8 cellular contexts compared by ENCODE assay signal in the genomic region with DNA sequence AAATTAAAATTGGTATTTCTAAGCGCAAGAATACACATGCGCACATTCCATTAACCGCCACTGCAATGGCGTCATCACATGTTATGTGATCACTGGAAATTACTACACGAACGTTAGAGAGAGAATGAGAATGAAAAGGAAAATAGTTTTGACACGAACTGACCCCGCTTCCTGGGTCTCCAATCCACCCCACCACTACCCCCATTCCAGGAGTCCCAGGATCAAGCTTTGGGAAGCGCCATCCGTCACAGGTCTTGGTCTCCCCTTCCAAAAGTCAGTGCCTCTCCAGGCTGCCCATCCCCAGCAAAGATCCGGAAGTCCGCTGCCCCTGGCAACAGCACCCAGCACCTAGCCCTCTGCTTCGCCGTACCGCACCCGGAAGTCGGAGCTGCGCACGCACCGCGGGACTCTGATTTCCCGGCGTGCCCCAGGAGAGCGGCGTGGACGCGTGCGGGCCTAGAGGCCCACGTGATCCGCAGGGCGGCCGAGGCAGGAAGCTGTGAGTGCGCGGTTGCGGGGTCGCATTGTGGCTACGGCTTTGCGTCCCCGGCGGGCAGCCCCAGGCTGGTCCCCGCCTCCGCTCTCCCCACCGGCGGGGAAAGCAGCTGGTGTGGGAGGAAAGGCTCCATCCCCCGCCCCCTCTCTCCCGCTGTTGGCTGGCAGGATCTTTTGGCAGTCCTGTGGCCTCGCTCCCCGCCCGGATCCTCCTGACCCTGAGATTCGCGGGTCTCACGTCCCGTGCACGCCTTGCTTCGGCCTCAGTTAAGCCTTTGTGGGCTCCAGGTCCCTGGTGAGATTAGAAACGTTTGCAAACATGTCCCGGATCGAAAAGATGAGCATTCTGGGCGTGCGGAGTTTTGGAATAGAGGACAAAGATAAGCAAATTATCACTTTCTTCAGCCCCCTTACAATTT. TPM values are rescaled to one million over a fixed set of nuclear protein-coding genes. Genes with fewer than 3 reads are reported as not detected.
A peak's percentile ranks its signal among the peaks of the same experiment; 100 is the strongest.
DNase-seq lines count a peak whose midpoint lies in the region; FAIRE-seq and TF ChIP-seq lines count a peak whose summit lies in the region.

Gene RAD50 (plus strand): TSS at position 467 of the 914 bp plus-strand sequence. CDS start 348 bp downstream, at position 815.

- H4K91ac ChIP-seq in neuronal stem cell (ENCODE audit: low read depth, low read length, poor library complexity): no peak within 1 kb of the TSS

- no peak within 1 kb of the TSS for H4K8ac ChIP-seq in neuronal stem cell (ENCODE audit: low read depth, low read length)

- H3K18ac ChIP-seq in neuronal stem cell (ENCODE audit: low read length): peak within 1 kb of the TSS; percentile 90

- H2BK12ac ChIP-seq in neuronal stem cell (ENCODE audit: low read length): no peak within 1 kb of the TSS

- no peak within 1 kb of the TSS for H2AK5ac ChIP-seq in neuronal stem cell (ENCODE audit: low read depth, low read length)

- no peak within 1 kb of the TSS for H3K4ac ChIP-seq in neuronal stem cell (ENCODE audit: low read length)

- H2AFZ ChIP-seq in neuronal stem cell (ENCODE audit: low read length): peak within 1 kb of the TSS; percentile 97

- peak within 1 kb of the TSS; percentile 68 for H2BK5ac ChIP-seq in neuronal stem cell (ENCODE audit: low read length)

- CTCF ChIA-PET in HEK293T (lab: Yijun Ruan, JAX): interaction anchor here (0.5 to 0.7 kb wide), 3 partner anchors 25 to 1772 kb away, joined by 3 read pairs; partner anchors contain the start of gene UQCRQ

- H3K79me1 ChIP-seq in neuronal stem cell (ENCODE audit: low read depth, low read length): peaks cover 2% of the 10 kb centered on the region

- WGBS in neuronal stem cell (ENCODE audit: extremely low coverage in 2 of 2, insufficient read length in 2 of 2, insufficient replicate concordance in 1 of 2), 2 donors: no CpG with 5 or more reads among the region's 60 CpGs

- peak within 1 kb of the TSS; percentile 72 for H3K14ac ChIP-seq in neuronal stem cell (ENCODE audit: low read length)

- POLR2A ChIA-PET in HEK293T (lab: Yijun Ruan, JAX): interaction anchor here (0.6 to 1.7 kb wide), 20 partner anchors 9 to 811 kb away, joined by 3 to 6 read pairs (median 4); partner anchors contain the start of genes KIF3A and UQCRQ

- H3K4me1 ChIP-seq in neuronal stem cell (ENCODE audit: control insufficient read depth in 2 of 2, insufficient read depth in 1 of 2, low read depth in 1 of 2, low read length in 2 of 2) (peaks cover 0 to 2% of the 10 kb centered on the region in 2 donors), subcutaneous abdominal adipose tissue (ENCODE audit: control insufficient read depth in 5 of 5, insufficient read depth in 5 of 5, low read length in 5 of 5) (peaks cover 0 to 26% (median 19%) of the 10 kb centered on the region in 5 donors)

- no peak within 1 kb of the TSS for H2BK120ac ChIP-seq in neuronal stem cell (ENCODE audit: low read depth, low read length)

- no peak for FAIRE-seq in frontal cortex (lab: Jason Lieb, UNC)

- H3K36me3 ChIP-seq in neuronal stem cell (replicated peaks in 1 of 2; ENCODE audit: control insufficient read depth in 2 of 2, insufficient read depth in 2 of 2, low read length in 2 of 2): peaks cover 0 to 6% of the 10 kb centered on the region in 2 donors
- H3K36me3 ChIP-seq in subcutaneous abdominal adipose tissue (ENCODE audit: control insufficient read depth in 5 of 5, insufficient read depth in 5 of 5, low read length in 5 of 5): peaks cover 4 to 14% (median 9%) of the 10 kb centered on the region in 5 donors

- peak; percentile 96 for DNase-seq in GM03348 (ENCODE audit: low spot score)
- peak; percentile 91 for DNase-seq in HEK293T (ENCODE audit: extremely low spot score)
- DNase-seq in MV-4-11 (lab: John Stamatoyannopoulos, UW): peak; percentile 91
- peak; percentile 92 for DNase-seq in SK-MEL-5 (ENCODE audit: low read depth, low spot score)
- peak; percentile 94 for DNase-seq in activated naive CD4-positive, alpha-beta T cell treated with Interleukin-2 at 50 U/mL for 16 hours
- peak; percentile 69 to 77 for DNase-seq in frontal cortex (ENCODE audit: low spot score in 2 of 2)
- DNase-seq in neuronal stem cell (ENCODE audit: low spot score): peak; percentile 69

- H3K27me3 ChIP-seq in neuronal stem cell (ENCODE audit: control insufficient read depth in 3 of 3, insufficient read depth in 3 of 3, low read depth in 1 of 3, low read length in 3 of 3): no peaks in the 10 kb centered on the region
- no peaks in the 10 kb centered on the region for H3K27me3 ChIP-seq in subcutaneous abdominal adipose tissue (ENCODE audit: control insufficient read depth in 5 of 5, insufficient read depth in 4 of 5, low read length in 5 of 5)

- H3K4me2 ChIP-seq in neuronal stem cell (ENCODE audit: insufficient read depth, low read length, poor library complexity, severe bottlenecking): peak within 1 kb of the TSS; percentile 58

- H3K27ac ChIP-seq in neuronal stem cell (replicated peaks; ENCODE audit: low read length) (peak within 1 kb of the TSS; percentile 72), subcutaneous abdominal adipose tissue (ENCODE audit: low read depth, low read length) (peak within 1 kb of the TSS; percentile 83)

- H3K9ac ChIP-seq in neuronal stem cell (ENCODE audit: low read depth, low read length, poor library complexity) (peak within 1 kb of the TSS; percentile 83), subcutaneous abdominal adipose tissue (ENCODE audit: low read length in 5 of 5) (peak within 1 kb of the TSS; percentile 74 to 96 (median 87))

- in situ Hi-C loops in SK-MEL-5 (cut with HindIII; ENCODE audit: low pct_unique_long_range_greater_than_20kb, low sequenced_read_pairs): no loop called here

- H3K4me3 ChIP-seq in neuronal stem cell (ENCODE audit: low read length in 2 of 2) (peak within 1 kb of the TSS; percentile 54 to 81), subcutaneous abdominal adipose tissue (ENCODE audit: low read depth in 1 of 5, low read length in 5 of 5) (peak within 1 kb of the TSS; percentile 83 to 92 (median 85))

- H2BK15ac ChIP-seq in neuronal stem cell (ENCODE audit: low read length): no peak within 1 kb of the TSS

- no peaks in the 10 kb centered on the region for H3K9me3 ChIP-seq in neuronal stem cell (replicated peaks in 1 of 2; ENCODE audit: control insufficient read depth in 2 of 2, insufficient read depth in 1 of 2, low read depth in 1 of 2, low read length in 2 of 2)
- H3K9me3 ChIP-seq in subcutaneous abdominal adipose tissue (ENCODE audit: control insufficient read depth in 5 of 5, low read length in 5 of 5): peaks cover 0 to 3% (median 0%) of the 10 kb centered on the region in 5 donors

- H3K23ac ChIP-seq in neuronal stem cell (ENCODE audit: low read depth, low read length, poor library complexity): peak within 1 kb of the TSS; percentile 62

TF ChIP-seq in HEK293T, 16 proteins besides CTCF, POLR2A, EP300 and RAD21:
- no peak for TF ChIP-seq LEF1 (IDR thresholded peaks at IDR 0.05; ENCODE audit: borderline replicate concordance)
- TF ChIP-seq L3MBTL2 (conservative IDR thresholded peaks at IDR 0.05): peak; percentile 96
- TF ChIP-seq, protein P1, sequence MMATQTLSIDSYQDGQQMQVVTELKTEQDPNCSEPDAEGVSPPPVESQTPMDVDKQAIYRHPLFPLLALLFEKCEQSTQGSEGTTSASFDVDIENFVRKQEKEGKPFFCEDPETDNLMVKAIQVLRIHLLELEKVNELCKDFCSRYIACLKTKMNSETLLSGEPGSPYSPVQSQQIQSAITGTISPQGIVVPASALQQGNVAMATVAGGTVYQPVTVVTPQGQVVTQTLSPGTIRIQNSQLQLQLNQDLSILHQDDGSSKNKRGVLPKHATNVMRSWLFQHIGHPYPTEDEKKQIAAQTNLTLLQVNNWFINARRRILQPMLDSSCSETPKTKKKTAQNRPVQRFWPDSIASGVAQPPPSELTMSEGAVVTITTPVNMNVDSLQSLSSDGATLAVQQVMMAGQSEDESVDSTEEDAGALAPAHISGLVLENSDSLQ (IDR thresholded peaks at IDR 0.05): no peak
- no peak for TF ChIP-seq SUZ12 (IDR thresholded peaks at IDR 0.05)
- no peak for TF ChIP-seq BHLHE40 (IDR thresholded peaks at IDR 0.05; ENCODE audit: borderline replicate concordance)
- TF ChIP-seq FOXK2 (IDR thresholded peaks at IDR 0.05): no peak
- TF ChIP-seq CTBP1 (IDR thresholded peaks at IDR 0.05; ENCODE audit: borderline replicate concordance): no peak
- TF ChIP-seq ELF4 (IDR thresholded peaks at IDR 0.05): peak; percentile 98
- no peak for TF ChIP-seq HDGF (IDR thresholded peaks at IDR 0.05; ENCODE audit: borderline replicate concordance)

RNA-seq across cellular contexts. Expression of gene RAD50, which starts in this region (rescaled TPM):
- total RNA-seq in SK-MEL-5 (2014; rRNA removed; shearing (Covaris generic)): 24.5 and 27.8 TPM in 2 replicates
- 11.2 and 15.4 TPM in 2 replicates for polyA plus RNA-seq in SK-MEL-5 (2015; cell fraction: cytosol; rRNA removed)
- 25.1 and 39.2 TPM in 2 replicates for polyA plus RNA-seq in SK-MEL-5 (2015; cell fraction: nucleus; rRNA removed)
- 26.9 TPM for total RNA-seq in frontal cortex
- polyA plus RNA-seq in neuronal stem cell (2013, experiment 1 of 2): 28.2 TPM
- 28.4 TPM for polyA plus RNA-seq in neuronal stem cell (2013, experiment 2 of 2)

Comparison
In these comparisons a context has a peak if more than half of its experiments do, and no peak if none do; other contexts are left out.
1. Peak in every context shown above with its lines: DNase-seq, H3K4me3 ChIP-seq and H3K27ac ChIP-seq.